ENCODE assay signal across 1 cellular context in genomic region chr1:36155560-36156328, GRCh38.
A peak's percentile ranks its signal among the peaks of the same experiment; 100 is the strongest.
TF ChIP-seq lines count a peak whose summit lies in the region.

Gene MAP7D1 (plus strand): TSS chr1:36156160. CDS start chr1:36156418, 258 bp downstream.

TF ChIP-seq in K562, 482 proteins besides CTCF, POLR2A, EP300 and RAD21 (continued from another document and continues in another):
- TF ChIP-seq ARID4B (CRISPR knock-in tag; IDR thresholded peaks at IDR 0.05) (no peak), HMG20A (CRISPR knock-in tag; conservative IDR thresholded peaks at IDR 0.05) (no peak), HNRNPH1 (optimal IDR thresholded peaks at IDR 0.05; ENCODE audit: low read depth, low read length) (no peak), MYNN (IDR thresholded peaks at IDR 0.05) (no peak), MYNN (CRISPR knock-in tag; IDR thresholded peaks at IDR 0.05) (no peak), ARID3B (CRISPR knock-in tag; IDR thresholded peaks at IDR 0.05; ENCODE audit: borderline replicate concordance) (no peak), HES1 (IDR thresholded peaks at IDR 0.05; ENCODE audit: low read depth) (no peak), PHB2 (IDR thresholded peaks at IDR 0.05; ENCODE audit: low read depth) (no peak), THAP7 (CRISPR knock-in tag; IDR thresholded peaks at IDR 0.05) (peak; percentile 80; the same call in 1 of the 2 replicates), HIVEP1 (CRISPR knock-in tag; IDR thresholded peaks at IDR 0.05) (no peak), ZNF347 (CRISPR knock-in tag; IDR thresholded peaks at IDR 0.05; ENCODE audit: low read depth) (no peak), JUN (IDR thresholded peaks at IDR 0.05; ENCODE audit: borderline replicate concordance, low read depth, low read length) (peak; percentile 82), JUN (CRISPR knock-in tag; IDR thresholded peaks at IDR 0.05; ENCODE audit: borderline replicate concordance) (no peak), KDM4B (IDR thresholded peaks at IDR 0.05; ENCODE audit: borderline replicate concordance in 2 of 2, low read depth in 1 of 2) (no peak), ZKSCAN1 (IDR thresholded peaks at IDR 0.05; ENCODE audit: low read depth, low read length) (no peak), ZZZ3 (IDR thresholded peaks at IDR 0.05) (no peak), TBL1XR1 (IDR thresholded peaks at IDR 0.05; ENCODE audit: low read length in 2 of 2) (no peak; a peak in 1 of 4 replicates), DIDO1 (tag; IDR thresholded peaks at IDR 0.05; ENCODE audit: low read depth) (no peak), NCOR1 (IDR thresholded peaks at IDR 0.05) (no peak; the same call in 1 of the 2 replicates), SMARCA4 (IDR thresholded peaks at IDR 0.05) (peak; percentile 88), ZBTB33 (CRISPR knock-in tag; IDR thresholded peaks at IDR 0.05) (no peak), STAG1 (CRISPR knock-in tag; IDR thresholded peaks at IDR 0.05; ENCODE audit: borderline replicate concordance) (no peak), DLX4 (CRISPR knock-in tag; IDR thresholded peaks at IDR 0.05) (no peak), ZC3H8 (IDR thresholded peaks at IDR 0.05) (no peak), RBM39 (optimal IDR thresholded peaks at IDR 0.05; ENCODE audit: low read depth, low read length) (no peak), PRMT5 (CRISPR knock-in tag; IDR thresholded peaks at IDR 0.05) (no peak), DMBX1 (CRISPR knock-in tag; IDR thresholded peaks at IDR 0.05; ENCODE audit: borderline replicate concordance) (no peak), MAX (CRISPR knock-in tag; IDR thresholded peaks at IDR 0.05) (no peak), ZSCAN29 (IDR thresholded peaks at IDR 0.05) (no peak), NONO (IDR thresholded peaks at IDR 0.05; ENCODE audit: low read depth in 2 of 2, low read length in 1 of 2) (peak; percentile 77 to 99), TAL1 (IDR thresholded peaks at IDR 0.05) (no peak), CBFA2T3 (IDR thresholded peaks at IDR 0.05) (no peak), POLR3G (IDR thresholded peaks at IDR 0.05; ENCODE audit: extremely low read depth, insufficient read length, insufficient replicate concordance) (no peak), RHOXF2B (CRISPR knock-in tag; conservative IDR thresholded peaks at IDR 0.05) (no peak), RREB1 (CRISPR knock-in tag; IDR thresholded peaks at IDR 0.05) (peak; percentile 67; the same call in 1 of the 2 replicates), ELF4 (CRISPR knock-in tag; IDR thresholded peaks at IDR 0.05) (peak; percentile 44; the same call in 1 of the 2 replicates)
